ENCODE assay signal across 7 cellular contexts in genomic region chr5:50866415-50866814, GRCh38.
"Had no signal": no experiment of that assay in that cellular context is flagged by ENCODE, and none has a peak within 500 bp of the region (broad histone marks: within the 10 kb centered on the region; RNA-seq: fewer than 3 reads in every experiment).

No MANE protein-coding gene starts in this region.

- H3K9me3 Mint-ChIP-seq: IgD-negative memory B cell had no signal

- H3K27ac Mint-ChIP-seq: IgD-negative memory B cell had no signal

- H3K4me3 ChIP-seq: K562 had no signal

- DNase-seq: IMR-90, KG1 had no signal

- H3K4me3 Mint-ChIP-seq: IgD-negative memory B cell had no signal

- ATAC-seq: HepG2, K562 had no signal

- H3K4me2 ChIP-seq: KMS-11 had no signal

- H3K27ac ChIP-seq: HL-60, KMS-11 had no signal

- H3K4me1 Mint-ChIP-seq: IgD-negative memory B cell had no signal

- H3K9ac ChIP-seq: KMS-11 had no signal

- FAIRE-seq: HepG2 had no signal
